Comparison of ENCODE assay signal across 15 cellular contexts in the genomic region with DNA sequence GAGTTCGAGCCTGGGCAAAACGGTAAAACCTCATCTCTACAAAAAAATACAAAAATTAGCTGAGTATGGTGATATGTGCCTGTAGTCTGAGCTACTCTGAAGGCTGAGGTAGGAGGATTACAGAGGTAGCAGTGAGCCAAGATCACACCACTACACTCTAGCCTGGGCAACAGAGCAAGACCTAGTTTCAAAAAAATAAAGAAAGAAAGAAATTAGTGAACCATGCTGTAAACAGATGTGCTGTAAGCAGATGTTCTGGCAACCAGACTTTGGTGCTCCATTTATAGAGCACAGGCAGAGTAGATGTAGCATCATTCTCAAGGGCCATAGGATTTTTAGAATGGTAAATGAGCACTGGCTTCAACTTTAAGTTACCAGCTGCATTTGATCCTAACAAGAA.
DNase-seq lines count a peak whose midpoint lies in the region; ATAC-seq and TF ChIP-seq lines count a peak whose summit lies in the region.
"Had no signal": no experiment of that assay in that cellular context is flagged by ENCODE, and none has a peak within 500 bp of the region (broad histone marks: within the 10 kb centered on the region; RNA-seq: fewer than 3 reads in every experiment).

No MANE protein-coding gene starts in this region.

- H3K27ac ChIP-seq in OCI-LY7 (ENCODE audit: low read depth, low read length, poor library complexity, severe bottlenecking) = peak overlapping the region; percentile 87
- H3K27ac ChIP-seq: PC-9 had no signal

- H3K4me1 ChIP-seq in OCI-LY7 (ENCODE audit: insufficient read depth, low read length, poor library complexity, severe bottlenecking) = peaks cover 61% of the 10 kb centered on the region

- H3K9me2 ChIP-seq in OCI-LY7 (ENCODE audit: insufficient read depth, low read length) = no peaks in the 10 kb centered on the region

- no peak overlapping the region for H3K4me3 Mint-ChIP-seq in activated CD8-positive, alpha-beta memory T cell treated with anti-CD3 and anti-CD28 coated beads, Interleukin-2, amount 10 ng/mL, durations not matched to agents 7 days and 5 days
- no peak overlapping the region for H3K4me3 Mint-ChIP-seq in activated CD4-positive, alpha-beta T cell treated with anti-CD3 and anti-CD28 coated beads, Interleukin-2, amount 10 ng/mL, durations not matched to agents 24 days and 14 days
- no peak overlapping the region for H3K4me3 Mint-ChIP-seq in Calu3 (ENCODE audit: low read depth, unreplicated experiment)
- H3K4me3 Mint-ChIP-seq: stimulated activated naive CD8-positive, alpha-beta T cell treated with anti-CD3 and anti-CD28 coated beads, Interleukin-15, Interleukin-2, amounts not matched to agents 100 ng/mL and 50 ng/mL, for 24 hours; T-helper 17 cell had no signal

- peak overlapping the region; percentile 74; the same call in 1 of the 2 replicates for H2AFZ ChIP-seq in OCI-LY7 (ENCODE audit: low read length)
- H2AFZ ChIP-seq: PC-9 had no signal

- peaks cover 5% of the 10 kb centered on the region for H3K9me3 Mint-ChIP-seq in activated CD8-positive, alpha-beta memory T cell treated with anti-CD3 and anti-CD28 coated beads, Interleukin-2, amount 10 ng/mL, durations not matched to agents 7 days and 5 days (ENCODE audit: low read depth)
- peaks cover 22% of the 10 kb centered on the region for H3K9me3 Mint-ChIP-seq in activated CD4-positive, alpha-beta T cell treated with anti-CD3 and anti-CD28 coated beads, Interleukin-2, amount 10 ng/mL, durations not matched to agents 24 days and 14 days
- peaks cover 5% of the 10 kb centered on the region for H3K9me3 Mint-ChIP-seq in Calu3 (ENCODE audit: low read depth, unreplicated experiment)

- H3K27me3 Mint-ChIP-seq in activated CD8-positive, alpha-beta memory T cell treated with anti-CD3 and anti-CD28 coated beads, Interleukin-2, amount 10 ng/mL, durations not matched to agents 7 days and 5 days = no peaks in the 10 kb centered on the region
- peaks cover 3% of the 10 kb centered on the region for H3K27me3 Mint-ChIP-seq in activated CD4-positive, alpha-beta T cell treated with anti-CD3 and anti-CD28 coated beads, Interleukin-2, amount 10 ng/mL, durations not matched to agents 24 days and 14 days
- H3K27me3 Mint-ChIP-seq in Calu3 (ENCODE audit: unreplicated experiment) = no peaks in the 10 kb centered on the region

- H3K4me2 ChIP-seq in OCI-LY7 (ENCODE audit: low read length) = peak overlapping the region; percentile 55
- H3K4me2 ChIP-seq: PC-9 had no signal

- H3K9me3 ChIP-seq in OCI-LY7 (ENCODE audit: low read length) = peaks cover 12% of the 10 kb centered on the region; the same call in 1 of the 2 replicates

- peaks cover 14% of the 10 kb centered on the region for H3K4me1 Mint-ChIP-seq in activated CD8-positive, alpha-beta memory T cell treated with anti-CD3 and anti-CD28 coated beads, Interleukin-2, amount 10 ng/mL, durations not matched to agents 7 days and 5 days
- H3K4me1 Mint-ChIP-seq in activated CD4-positive, alpha-beta T cell treated with anti-CD3 and anti-CD28 coated beads, Interleukin-2, amount 10 ng/mL, durations not matched to agents 24 days and 14 days = peaks cover 19% of the 10 kb centered on the region
- peaks cover 67% of the 10 kb centered on the region for H3K4me1 Mint-ChIP-seq in Calu3 (ENCODE audit: low read depth, unreplicated experiment)
- H3K4me1 Mint-ChIP-seq: T-helper 17 cell had no signal

- H3K4me3 ChIP-seq in OCI-LY7 (ENCODE audit: low read depth, low read length, poor library complexity, severe bottlenecking) = peak overlapping the region; percentile 10
- H3K4me3 ChIP-seq: PC-9 had no signal

- peaks cover 5% of the 10 kb centered on the region for H3K36me3 Mint-ChIP-seq in activated CD8-positive, alpha-beta memory T cell treated with anti-CD3 and anti-CD28 coated beads, Interleukin-2, amount 10 ng/mL, durations not matched to agents 7 days and 5 days
- H3K36me3 Mint-ChIP-seq in activated CD4-positive, alpha-beta T cell treated with anti-CD3 and anti-CD28 coated beads, Interleukin-2, amount 10 ng/mL, durations not matched to agents 24 days and 14 days (ENCODE audit: low read depth) = peaks cover 3% of the 10 kb centered on the region
- peaks cover 5% of the 10 kb centered on the region for H3K36me3 Mint-ChIP-seq in Calu3 (ENCODE audit: insufficient read depth, unreplicated experiment)

- POLR2A ChIA-PET in OCI-LY7 (lab: Charles Lee) = interaction anchor here (0.6 to 6.5 kb wide), 19 partner anchors 9 to 223 kb away, joined by 3 to 128 read pairs (median 7); partner anchors contain the start of gene ST8SIA4

- no peak overlapping the region for H3K27ac Mint-ChIP-seq in activated CD8-positive, alpha-beta memory T cell treated with anti-CD3 and anti-CD28 coated beads, Interleukin-2, amount 10 ng/mL, durations not matched to agents 7 days and 5 days
- H3K27ac Mint-ChIP-seq in activated CD4-positive, alpha-beta T cell treated with anti-CD3 and anti-CD28 coated beads, Interleukin-2, amount 10 ng/mL, durations not matched to agents 24 days and 14 days = no peak overlapping the region
- no peak overlapping the region for H3K27ac Mint-ChIP-seq in Calu3 (ENCODE audit: unreplicated experiment)
- H3K27ac Mint-ChIP-seq: stimulated activated naive CD8-positive, alpha-beta T cell treated with anti-CD3 and anti-CD28 coated beads, Interleukin-15, Interleukin-2, amounts not matched to agents 100 ng/mL and 50 ng/mL, for 24 hours had no signal

- H3K36me3 ChIP-seq in OCI-LY7 (ENCODE audit: insufficient read depth, low read length) = peaks cover 4% of the 10 kb centered on the region; the same call in 1 of the 2 replicates

- BruUV-seq in OCI-LY7 (replicated peaks; lab: Mats Ljungman, UMichigan) (no TSS peak), Calu3 (replicated peaks; lab: Mats Ljungman, UMichigan) (no TSS peak)

- H4K20me1 ChIP-seq in OCI-LY7 (ENCODE audit: insufficient read depth, low read length) = no peaks in the 10 kb centered on the region

- CTCF ChIA-PET in OCI-LY7 (lab: Charles Lee; ENCODE audit: unreplicated experiment) = interaction anchor here (1.7 kb wide), 1 partner anchor 115 kb away, joined by 7 read pairs; the partner anchor contains the start of gene ST8SIA4
- CTCF ChIA-PET in activated CD8-positive, alpha-beta memory T cell treated with anti-CD3 and anti-CD28 coated beads, Interleukin-2, amount 10 ng/mL, durations not matched to agents 7 days and 5 days (lab: Charles Lee) = interaction anchor here (0.9 kb wide), 1 partner anchor 10 kb away, joined by 4 read pairs; no protein-coding TSS in a partner anchor
- CTCF ChIA-PET in Calu3 (lab: Charles Lee) = interaction anchor here (0.6 to 1.0 kb wide), 2 partner anchors 10 to 1441 kb away, joined by 4 read pairs; no protein-coding TSS in a partner anchor

- TF ChIP-seq CTCF in OCI-LY7 (conservative IDR thresholded peaks at IDR 0.05; ENCODE audit: low read length) (no peak), Calu3 (IDR thresholded peaks at IDR 0.05; ENCODE audit: unreplicated experiment) (no peak)

- intact Hi-C loops in OCI-LY7 (cut with micrococcal nuclease; ENCODE audit: unreplicated experiment) = no loop called here
- intact Hi-C loops in activated CD4-positive, alpha-beta T cell treated with anti-CD3 and anti-CD28 coated beads, Interleukin-2, amount 10 ng/mL, durations not matched to agents 24 days and 14 days (cut with micrococcal nuclease) = no loop called here
- intact Hi-C loops in Calu3 (cut with micrococcal nuclease; ENCODE audit: unreplicated experiment) = loop anchor here (2.0 kb wide), 1 partner anchor 165 kb away; no protein-coding TSS in a partner anchor

- ATAC-seq in GM18861 (IDR thresholded peaks at IDR 0.05; ENCODE audit: unreplicated experiment) (peak; percentile 71), GM21526 (IDR thresholded peaks at IDR 0.05; ENCODE audit: low FRiP score, unreplicated experiment) (peak; percentile 85), HG03060 (IDR thresholded peaks at IDR 0.05; ENCODE audit: low read depth, unreplicated experiment) (peak; percentile 70)
- ATAC-seq in activated CD8-positive, alpha-beta memory T cell treated with anti-CD3 and anti-CD28 coated beads, Interleukin-2, amount 10 ng/mL, durations not matched to agents 7 days and 5 days = no peak
- ATAC-seq: T-helper 17 cell had no signal

- peak; percentile 83 for DNase-seq in OCI-LY7 (ENCODE audit: low spot score)
- DNase-seq in activated CD8-positive, alpha-beta memory T cell treated with anti-CD3 and anti-CD28 coated beads, Interleukin-2, amount 10 ng/mL, durations not matched to agents 7 days and 5 days = no peak
- DNase-seq in activated CD4-positive, alpha-beta T cell treated with anti-CD3 and anti-CD28 coated beads, Interleukin-2, amount 10 ng/mL, durations not matched to agents 24 days and 14 days = no peak
- no peak for DNase-seq in dermis blood vessel endothelial cell
- no peak for DNase-seq in Calu3
- DNase-seq: amniotic stem cell; effector CD8-positive, alpha-beta T cell; NCI-H1436 treated with DMSO at 0.1 percent for 48 hours; occipital lobe; PC-9; T-helper 17 cell had no signal

- no peaks in the 10 kb centered on the region for H3K79me2 ChIP-seq in OCI-LY7 (ENCODE audit: insufficient read depth, low read depth, low read length)
